In genomic region chr11:9016916-9017642, GRCh38 we compare ENCODE assay signal across 19 cellular contexts. TPM values are rescaled to one million over a fixed set of nuclear protein-coding genes. Genes with fewer than 3 reads are reported as not detected.
DNase-seq lines count a peak whose midpoint lies in the region; ATAC-seq and TF ChIP-seq lines count a peak whose summit lies in the region.
"Had no signal": no experiment of that assay in that cellular context is flagged by ENCODE, and none has a peak within 500 bp of the region (broad histone marks: within the 10 kb centered on the region; RNA-seq: fewer than 3 reads in every experiment).

No MANE protein-coding gene starts in this region.

- H3K9me3 Mint-ChIP-seq in activated CD4-positive, alpha-beta T cell treated with anti-CD3 and anti-CD28 coated beads, Interleukin-2, amount 10 ng/mL, durations not matched to agents 7 days and 5 days = no peaks in the 10 kb centered on the region
- H3K9me3 Mint-ChIP-seq in activated T-cell treated with anti-CD3 and anti-CD28 coated beads, Interleukin-2, amount 50 U/mL, for 72 hours = no peaks in the 10 kb centered on the region
- H3K9me3 Mint-ChIP-seq: T-cell had no signal

- peaks cover 4% of the 10 kb centered on the region for H3K27me3 Mint-ChIP-seq in activated CD4-positive, alpha-beta T cell treated with anti-CD3 and anti-CD28 coated beads, Interleukin-2, amount 10 ng/mL, durations not matched to agents 7 days and 5 days
- H3K27me3 Mint-ChIP-seq in activated T-cell treated with anti-CD3 and anti-CD28 coated beads, Interleukin-2, amount 50 U/mL, for 72 hours (ENCODE audit: low read depth) = peaks cover 19% of the 10 kb centered on the region

- peak overlapping the region; percentile 33 for H2AK5ac ChIP-seq in neuronal stem cell (ENCODE audit: low read depth, low read length)

- H3K4me2 ChIP-seq in neuronal stem cell (ENCODE audit: insufficient read depth, low read length, poor library complexity, severe bottlenecking) = no peak overlapping the region
- H3K4me2 ChIP-seq: A549, KMS-11 had no signal

- H3K4me3 Mint-ChIP-seq in activated CD4-positive, alpha-beta T cell treated with anti-CD3 and anti-CD28 coated beads, Interleukin-2, amount 10 ng/mL, durations not matched to agents 7 days and 5 days = no peak overlapping the region
- H3K4me3 Mint-ChIP-seq in activated T-cell treated with anti-CD3 and anti-CD28 coated beads, Interleukin-2, amount 50 U/mL, for 72 hours = no peak overlapping the region
- H3K4me3 Mint-ChIP-seq: T-cell had no signal

- H2BK12ac ChIP-seq in neuronal stem cell (ENCODE audit: low read length) = no peak overlapping the region

- no peak overlapping the region for H4K8ac ChIP-seq in neuronal stem cell (ENCODE audit: low read depth, low read length)

- H3K4ac ChIP-seq in neuronal stem cell (ENCODE audit: low read length) = no peak overlapping the region

- H4K91ac ChIP-seq in neuronal stem cell (ENCODE audit: low read depth, low read length, poor library complexity) = no peak overlapping the region

- H2BK15ac ChIP-seq in neuronal stem cell (ENCODE audit: low read length) = no peak overlapping the region

- no peaks in the 10 kb centered on the region for H3K27me3 ChIP-seq in WERI-Rb-1 (ENCODE audit: insufficient read depth, low read depth, severe bottlenecking)
- peaks cover 0 to 24% (median 0%) of the 10 kb centered on the region in 3 experiments for H3K27me3 ChIP-seq in neuronal stem cell (ENCODE audit: control insufficient read depth in 3 of 3, insufficient read depth in 3 of 3, low read depth in 1 of 3, low read length in 3 of 3)
- H3K27me3 ChIP-seq: ovary, stomach, upper lobe of left lung had no signal

- H3K79me1 ChIP-seq in neuronal stem cell (ENCODE audit: low read depth, low read length) = no peaks in the 10 kb centered on the region

- H2AFZ ChIP-seq in neuronal stem cell (ENCODE audit: low read length) = no peak overlapping the region

- CTCF ChIA-PET in activated CD4-positive, alpha-beta T cell treated with anti-CD3 and anti-CD28 coated beads, Interleukin-2, amount 10 ng/mL, durations not matched to agents 7 days and 5 days (lab: Charles Lee) = interaction anchor here (0.6 to 4.4 kb wide), 10 partner anchors 8 to 486 kb away, joined by 3 to 29 read pairs (median 4); no protein-coding TSS in a partner anchor

- peak overlapping the region; percentile 48 for H3K27ac Mint-ChIP-seq in activated CD4-positive, alpha-beta T cell treated with anti-CD3 and anti-CD28 coated beads, Interleukin-2, amount 10 ng/mL, durations not matched to agents 7 days and 5 days
- H3K27ac Mint-ChIP-seq in activated T-cell treated with anti-CD3 and anti-CD28 coated beads, Interleukin-2, amount 50 U/mL, for 72 hours = no peak overlapping the region

- peak overlapping the region; percentile 15 for H3K18ac ChIP-seq in neuronal stem cell (ENCODE audit: low read length)

- POLR2A ChIA-PET in activated CD4-positive, alpha-beta T cell treated with anti-CD3 and anti-CD28 coated beads, Interleukin-2, amount 10 ng/mL, durations not matched to agents 7 days and 5 days (lab: Charles Lee) = no interaction called here

- no peaks in the 10 kb centered on the region for H3K36me3 Mint-ChIP-seq in activated CD4-positive, alpha-beta T cell treated with anti-CD3 and anti-CD28 coated beads, Interleukin-2, amount 10 ng/mL, durations not matched to agents 7 days and 5 days (ENCODE audit: low read depth)
- H3K36me3 Mint-ChIP-seq in activated T-cell treated with anti-CD3 and anti-CD28 coated beads, Interleukin-2, amount 50 U/mL, for 72 hours (ENCODE audit: insufficient read depth in 2 of 2) = no peaks in the 10 kb centered on the region
- H3K36me3 Mint-ChIP-seq: T-cell had no signal

- H3K14ac ChIP-seq in neuronal stem cell (ENCODE audit: low read length) = no peak overlapping the region

- H3K9me3 ChIP-seq in WERI-Rb-1 (ENCODE audit: severe bottlenecking) = no peaks in the 10 kb centered on the region
- no peaks in the 10 kb centered on the region for H3K9me3 ChIP-seq in neuronal stem cell (replicated peaks in 1 of 2; ENCODE audit: control insufficient read depth in 2 of 2, insufficient read depth in 1 of 2, low read depth in 1 of 2, low read length in 2 of 2)
- H3K9me3 ChIP-seq: A549, ovary, stomach, upper lobe of left lung had no signal

- no peak for TF ChIP-seq CTCF in WERI-Rb-1 (IDR thresholded peaks at IDR 0.05; ENCODE audit: low read depth, low read length)

- H3K23ac ChIP-seq in neuronal stem cell (ENCODE audit: low read depth, low read length, poor library complexity) = no peak overlapping the region

- no peak overlapping the region for H2BK5ac ChIP-seq in neuronal stem cell (ENCODE audit: low read length)

- ATAC-seq in HG02678 (IDR thresholded peaks at IDR 0.05; ENCODE audit: unreplicated experiment) = no peak
- ATAC-seq in activated T-cell treated with anti-CD3 and anti-CD28 coated beads, Interleukin-2, amount 50 U/mL, for 72 hours (replicated peaks in 1 of 2) = no peak
- ATAC-seq: A549, T-cell had no signal

- H3K4me1 ChIP-seq in neuronal stem cell (ENCODE audit: control insufficient read depth in 2 of 2, insufficient read depth in 1 of 2, low read depth in 1 of 2, low read length in 2 of 2) = peaks cover 0 to 2% of the 10 kb centered on the region in 2 donors
- H3K4me1 ChIP-seq: A549 had no signal

- no peak overlapping the region for H2BK120ac ChIP-seq in neuronal stem cell (ENCODE audit: low read depth, low read length)

- no peak overlapping the region for H3K4me3 ChIP-seq in WERI-Rb-1 (ENCODE audit: low read depth, low read length)
- no peak overlapping the region for H3K4me3 ChIP-seq in neuronal stem cell (ENCODE audit: low read length in 2 of 2)
- H3K4me3 ChIP-seq: A549, ovary, stomach, upper lobe of left lung had no signal

- H3K4me1 Mint-ChIP-seq in activated CD4-positive, alpha-beta T cell treated with anti-CD3 and anti-CD28 coated beads, Interleukin-2, amount 10 ng/mL, durations not matched to agents 7 days and 5 days = peaks cover 34% of the 10 kb centered on the region
- H3K4me1 Mint-ChIP-seq in activated T-cell treated with anti-CD3 and anti-CD28 coated beads, Interleukin-2, amount 50 U/mL, for 72 hours (ENCODE audit: low read depth) = peaks cover 19% of the 10 kb centered on the region

- no CpG with 5 or more reads among the region's 6 CpGs for WGBS in neuronal stem cell (ENCODE audit: extremely low coverage in 2 of 2, insufficient read length in 2 of 2, insufficient replicate concordance in 1 of 2), 2 donors

- peak overlapping the region; percentile 18 for H3K9ac ChIP-seq in neuronal stem cell (ENCODE audit: low read depth, low read length, poor library complexity)
- H3K9ac ChIP-seq: KMS-11 had no signal

- 0 out of 2 replicates have a peak overlapping the region, but pooled peaks have one; percentile 15 for H3K27ac ChIP-seq in WERI-Rb-1
- H3K27ac ChIP-seq in neuronal stem cell (replicated peaks; ENCODE audit: low read length) = no peak overlapping the region
- H3K27ac ChIP-seq: A549, KMS-11, ovary, stomach, upper lobe of left lung had no signal

- H3K36me3 ChIP-seq in WERI-Rb-1 (no peaks in the 10 kb centered on the region), neuronal stem cell (replicated peaks in 1 of 2; ENCODE audit: control insufficient read depth in 2 of 2, insufficient read depth in 2 of 2, low read length in 2 of 2) (no peaks in the 10 kb centered on the region)
- H3K36me3 ChIP-seq: ovary, stomach, upper lobe of left lung had no signal

- no peak for DNase-seq in activated CD4-positive, alpha-beta T cell treated with anti-CD3 and anti-CD28 coated beads, Interleukin-2, amount 10 ng/mL, durations not matched to agents 7 days and 5 days
- no peak for DNase-seq in activated CD4-positive, alpha-beta T cell treated with anti-CD3 and anti-CD28 coated beads, Interleukin-2, amount 50 U/mL, for 4 hours
- peak; percentile 12 for DNase-seq in NCI-H2227 (lab: John Stamatoyannopoulos, UW; ENCODE audit: unreplicated experiment)
- DNase-seq in WERI-Rb-1 = peak; percentile 84
- DNase-seq in neuronal stem cell (ENCODE audit: low spot score) = no peak
- DNase-seq in activated T-cell treated with anti-CD3 and anti-CD28 coated beads, Interleukin-2, amount 50 U/mL, for 72 hours = no peak
- DNase-seq in T-helper 9 cell = no peak
- DNase-seq: amniotic stem cell; effector CD4-positive, alpha-beta T cell; glutamatergic neuron; NCI-H2171 treated with DMSO at 0.1 percent for 48 hours; ovary; stimulated activated CD4-positive, alpha-beta T cell treated with anti-CD3 and anti-CD28 coated beads, Interleukin-2, amount 100 ng/mL, for 24 hours; stomach had no signal

RNA-seq across cellular contexts. Expression of gene NRIP3, which starts 13.3 kb away (rescaled TPM):
- under 1 TPM; 0.62 to 0.75 TPM for total RNA-seq in activated CD4-positive, alpha-beta T cell treated with anti-CD3 and anti-CD28 coated beads, Interleukin-2, amount 10 ng/mL, durations not matched to agents 7 days and 5 days
- 5.7 TPM for polyA plus RNA-seq in neuronal stem cell (2013, experiment 1 of 2)
- 5.6 TPM for polyA plus RNA-seq in neuronal stem cell (2013, experiment 2 of 2)
- 1 to 10 TPM; 3.1 to 3.2 TPM for total RNA-seq in activated T-cell treated with anti-CD3 and anti-CD28 coated beads, Interleukin-2, amount 50 U/mL, for 72 hours

RNA-seq across cellular contexts. Expression of gene TMEM9B, which starts 52.8 kb away (rescaled TPM):
- 10 to 100 TPM; 27.7 to 35.2 TPM for total RNA-seq in activated CD4-positive, alpha-beta T cell treated with anti-CD3 and anti-CD28 coated beads, Interleukin-2, amount 10 ng/mL, durations not matched to agents 7 days and 5 days
- 15.2 TPM for polyA plus RNA-seq in neuronal stem cell (2013, experiment 1 of 2)
- 15.3 TPM for polyA plus RNA-seq in neuronal stem cell (2013, experiment 2 of 2)
- 10 to 100 TPM; 19.9 to 20.7 TPM for total RNA-seq in activated T-cell treated with anti-CD3 and anti-CD28 coated beads, Interleukin-2, amount 50 U/mL, for 72 hours

Comparison
In these comparisons a context has a peak if more than half of its experiments do, and no peak if none do; other contexts are left out.
1. DNase-seq: peak in NCI-H2227 (single experiment) and WERI-Rb-1 (single experiment); none in activated CD4-positive, alpha-beta T cell treated with anti-CD3 and anti-CD28 coated beads, Interleukin-2, amount 10 ng/mL, durations not matched to agents 7 days and 5 days (single experiment), activated CD4-positive, alpha-beta T cell treated with anti-CD3 and anti-CD28 coated beads, Interleukin-2, amount 50 U/mL, for 4 hours (0 of 2), neuronal stem cell (single experiment), activated T-cell treated with anti-CD3 and anti-CD28 coated beads, Interleukin-2, amount 50 U/mL, for 72 hours (0 of 2) and T-helper 9 cell (single experiment).